ENCODE assay signal across 1 cellular context in the genomic region with DNA sequence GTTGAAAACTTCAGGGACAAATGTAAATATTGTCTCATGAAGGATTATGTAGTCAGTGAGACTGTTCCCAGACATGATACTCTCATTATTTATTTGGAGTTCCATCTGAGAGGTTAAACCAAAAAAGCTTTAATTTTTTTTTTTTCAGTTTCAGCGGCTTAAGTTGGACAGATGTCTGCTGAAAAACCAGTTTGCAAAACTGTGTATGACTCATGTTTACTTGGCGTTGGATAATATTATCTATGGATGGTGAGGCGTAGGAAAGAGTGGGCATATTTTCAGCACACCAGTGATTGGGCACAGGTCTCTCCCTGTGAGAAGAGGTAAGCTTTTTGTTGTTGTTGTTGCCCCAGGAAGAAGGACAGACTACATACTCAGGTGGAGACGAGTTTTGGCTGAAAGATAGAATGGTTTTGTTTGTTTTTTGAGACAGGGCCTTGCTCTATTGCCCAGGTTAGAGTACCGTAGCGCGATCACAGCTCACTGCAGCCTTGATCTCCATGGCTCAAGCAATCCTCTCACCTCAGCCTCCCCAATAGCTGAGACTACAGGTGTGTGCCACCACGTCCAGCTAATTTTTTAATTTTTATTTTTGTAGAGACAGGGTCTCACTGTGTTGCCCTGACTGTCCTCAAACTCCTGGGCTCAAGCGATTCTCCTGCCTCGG.
TF ChIP-seq lines count a peak whose summit lies in the region.

No MANE protein-coding gene starts in this region.

TF ChIP-seq in HepG2, 621 proteins besides CTCF, POLR2A, EP300 and RAD21 (continued from another document and continues in another):
- TF ChIP-seq GLMP (CRISPR knock-in tag; IDR thresholded peaks at IDR 0.05; ENCODE audit: borderline replicate concordance) (no peak), KLF16 (CRISPR knock-in tag; IDR thresholded peaks at IDR 0.05) (no peak), ZFY (CRISPR knock-in tag; IDR thresholded peaks at IDR 0.05) (no peak), ZNF850 (CRISPR knock-in tag; conservative IDR thresholded peaks at IDR 0.05) (no peak), NFRKB (IDR thresholded peaks at IDR 0.05) (no peak), ZNF512 (CRISPR knock-in tag; IDR thresholded peaks at IDR 0.05) (no peak), ZC3H4 (CRISPR knock-in tag; IDR thresholded peaks at IDR 0.05; ENCODE audit: borderline replicate concordance) (no peak), RERE (CRISPR knock-in tag; IDR thresholded peaks at IDR 0.05; ENCODE audit: low read depth) (no peak), ZNF407 (CRISPR knock-in tag; IDR thresholded peaks at IDR 0.05; ENCODE audit: not compliant biosample characterization) (no peak), ZNF577 (CRISPR knock-in tag; IDR thresholded peaks at IDR 0.05; ENCODE audit: borderline replicate concordance, low read depth) (no peak), FOXA1 (IDR thresholded peaks at IDR 0.05) (no peak), FOXA1 (CRISPR knock-in tag; IDR thresholded peaks at IDR 0.05) (peak; percentile 17; the same call in 1 of the 2 replicates), KDM3A (CRISPR knock-in tag; IDR thresholded peaks at IDR 0.05; ENCODE audit: low read depth) (no peak), TRIM22 (IDR thresholded peaks at IDR 0.05) (no peak), CHD4 (IDR thresholded peaks at IDR 0.05; ENCODE audit: borderline replicate concordance, low read length) (no peak), ZNF556 (CRISPR knock-in tag; IDR thresholded peaks at IDR 0.05; ENCODE audit: borderline replicate concordance) (no peak), MED8 (CRISPR knock-in tag; IDR thresholded peaks at IDR 0.05; ENCODE audit: insufficient replicate concordance) (no peak), NFYC (CRISPR knock-in tag; IDR thresholded peaks at IDR 0.05) (no peak), FOXM1 (CRISPR knock-in tag; IDR thresholded peaks at IDR 0.05) (no peak), ZNF296 (CRISPR knock-in tag; conservative IDR thresholded peaks at IDR 0.05) (no peak), IRF2 (CRISPR knock-in tag; IDR thresholded peaks at IDR 0.05) (no peak), AKAP8 (CRISPR knock-in tag; IDR thresholded peaks at IDR 0.05) (no peak)
- TF ChIP-seq, protein P1, sequence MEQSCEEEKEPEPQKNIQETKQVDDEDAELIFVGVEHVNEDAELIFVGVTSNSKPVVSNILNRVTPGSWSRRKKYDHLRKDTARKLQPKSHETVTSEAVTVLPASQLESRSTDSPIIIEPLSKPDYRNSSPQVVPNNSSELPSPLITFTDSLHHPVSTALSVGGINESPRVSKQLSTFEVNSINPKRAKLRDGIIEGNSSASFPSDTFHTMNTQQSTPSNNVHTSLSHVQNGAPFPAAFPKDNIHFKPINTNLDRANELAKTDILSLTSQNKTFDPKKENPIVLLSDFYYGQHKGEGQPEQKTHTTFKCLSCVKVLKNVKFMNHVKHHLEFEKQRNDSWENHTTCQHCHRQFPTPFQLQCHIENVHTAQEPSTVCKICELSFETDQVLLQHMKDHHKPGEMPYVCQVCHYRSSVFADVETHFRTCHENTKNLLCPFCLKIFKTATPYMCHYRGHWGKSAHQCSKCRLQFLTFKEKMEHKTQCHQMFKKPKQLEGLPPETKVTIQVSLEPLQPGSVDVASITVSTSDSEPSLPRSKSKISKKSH (CRISPR knock-in tag; IDR thresholded peaks at IDR 0.05; ENCODE audit: borderline replicate concordance) = no peak
- TF ChIP-seq, protein P2, sequence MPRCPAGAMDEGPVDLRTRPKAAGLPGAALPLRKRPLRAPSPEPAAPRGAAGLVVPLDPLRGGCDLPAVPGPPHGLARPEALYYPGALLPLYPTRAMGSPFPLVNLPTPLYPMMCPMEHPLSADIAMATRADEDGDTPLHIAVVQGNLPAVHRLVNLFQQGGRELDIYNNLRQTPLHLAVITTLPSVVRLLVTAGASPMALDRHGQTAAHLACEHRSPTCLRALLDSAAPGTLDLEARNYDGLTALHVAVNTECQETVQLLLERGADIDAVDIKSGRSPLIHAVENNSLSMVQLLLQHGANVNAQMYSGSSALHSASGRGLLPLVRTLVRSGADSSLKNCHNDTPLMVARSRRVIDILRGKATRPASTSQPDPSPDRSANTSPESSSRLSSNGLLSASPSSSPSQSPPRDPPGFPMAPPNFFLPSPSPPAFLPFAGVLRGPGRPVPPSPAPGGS (CRISPR knock-in tag; IDR thresholded peaks at IDR 0.05) = no peak
- TF ChIP-seq, protein P3, sequence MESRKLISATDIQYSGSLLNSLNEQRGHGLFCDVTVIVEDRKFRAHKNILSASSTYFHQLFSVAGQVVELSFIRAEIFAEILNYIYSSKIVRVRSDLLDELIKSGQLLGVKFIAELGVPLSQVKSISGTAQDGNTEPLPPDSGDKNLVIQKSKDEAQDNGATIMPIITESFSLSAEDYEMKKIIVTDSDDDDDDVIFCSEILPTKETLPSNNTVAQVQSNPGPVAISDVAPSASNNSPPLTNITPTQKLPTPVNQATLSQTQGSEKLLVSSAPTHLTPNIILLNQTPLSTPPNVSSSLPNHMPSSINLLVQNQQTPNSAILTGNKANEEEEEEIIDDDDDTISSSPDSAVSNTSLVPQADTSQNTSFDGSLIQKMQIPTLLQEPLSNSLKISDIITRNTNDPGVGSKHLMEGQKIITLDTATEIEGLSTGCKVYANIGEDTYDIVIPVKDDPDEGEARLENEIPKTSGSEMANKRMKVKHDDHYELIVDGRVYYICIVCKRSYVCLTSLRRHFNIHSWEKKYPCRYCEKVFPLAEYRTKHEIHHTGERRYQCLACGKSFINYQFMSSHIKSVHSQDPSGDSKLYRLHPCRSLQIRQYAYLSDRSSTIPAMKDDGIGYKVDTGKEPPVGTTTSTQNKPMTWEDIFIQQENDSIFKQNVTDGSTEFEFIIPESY (CRISPR knock-in tag; IDR thresholded peaks at IDR 0.05) = peak; percentile 80
